In the genomic region with DNA sequence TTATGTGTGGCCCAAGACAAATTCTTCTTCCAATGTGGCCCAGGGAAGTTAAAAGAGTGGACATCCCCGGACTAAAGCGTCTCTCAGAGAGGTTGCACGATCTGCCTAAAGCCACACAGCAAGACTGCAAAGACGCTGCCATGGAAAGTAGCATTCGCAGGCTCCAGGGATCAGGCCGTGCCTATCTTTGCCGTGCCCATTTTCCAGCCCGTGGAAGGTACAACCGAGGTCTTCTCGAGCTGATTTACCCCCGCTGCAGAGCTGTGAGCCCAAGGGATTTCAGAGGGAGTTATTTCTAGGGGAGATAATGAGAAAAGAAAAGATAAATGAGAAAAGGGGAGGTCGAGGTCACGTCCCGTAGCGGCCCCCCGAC, we compare ENCODE assay signal across 8 cellular contexts. TPM values are rescaled to one million over a fixed set of nuclear protein-coding genes. Genes with fewer than 3 reads are reported as not detected.
A peak's percentile ranks its signal among the peaks of the same experiment; 100 is the strongest.
DNase-seq lines count a peak whose midpoint lies in the region; ATAC-seq, FAIRE-seq and TF ChIP-seq lines count a peak whose summit lies in the region.

No MANE protein-coding gene starts in this region.

- H3K4me1 ChIP-seq in astrocyte (ENCODE audit: insufficient read depth, low read length) (peaks cover 10% of the 10 kb centered on the region), liver (ENCODE audit: control insufficient read depth in 4 of 4, insufficient read depth in 4 of 4, low read length in 3 of 4) (peaks cover 1 to 20% (median 7%) of the 10 kb centered on the region in 4 donors), thymus (ENCODE audit: control insufficient read depth, insufficient read depth, low read length) (peaks cover 10% of the 10 kb centered on the region)

- no peaks in the 10 kb centered on the region for H3K9me3 Mint-ChIP-seq in activated T-cell treated with anti-CD3 and anti-CD28 coated beads, Interleukin-2, amount 50 U/mL, for 24 hours
- H3K9me3 Mint-ChIP-seq in astrocyte (ENCODE audit: unreplicated experiment) = no peaks in the 10 kb centered on the region

- H2AFZ ChIP-seq in astrocyte (ENCODE audit: low read depth, low read length) = peak overlapping the region; percentile 73

- peak overlapping the region; percentile 75 for H3K27ac Mint-ChIP-seq in activated T-cell treated with anti-CD3 and anti-CD28 coated beads, Interleukin-2, amount 50 U/mL, for 24 hours
- no peak overlapping the region for H3K27ac Mint-ChIP-seq in astrocyte (ENCODE audit: unreplicated experiment)

- peaks cover 14% of the 10 kb centered on the region for H3K79me2 ChIP-seq in astrocyte (ENCODE audit: insufficient read depth, low read length)

- no peak for ATAC-seq in GM19023 (IDR thresholded peaks at IDR 0.05; ENCODE audit: unreplicated experiment)

- peak overlapping the region; percentile 43 for H3K9ac ChIP-seq in astrocyte (ENCODE audit: low read length)
- H3K9ac ChIP-seq in liver (ENCODE audit: low read depth in 1 of 2, low read length in 2 of 2) = no peak overlapping the region

- H3K36me3 Mint-ChIP-seq in activated T-cell treated with anti-CD3 and anti-CD28 coated beads, Interleukin-2, amount 50 U/mL, for 24 hours (ENCODE audit: low read depth) = peaks cover 11% of the 10 kb centered on the region
- no peaks in the 10 kb centered on the region for H3K36me3 Mint-ChIP-seq in astrocyte (ENCODE audit: low read depth, unreplicated experiment)

- no peak for FAIRE-seq in astrocyte (lab: Jason Lieb, UNC)

- H3K4me1 Mint-ChIP-seq in activated T-cell treated with anti-CD3 and anti-CD28 coated beads, Interleukin-2, amount 50 U/mL, for 24 hours (ENCODE audit: low read depth) = peaks cover 12% of the 10 kb centered on the region
- peaks cover 8% of the 10 kb centered on the region for H3K4me1 Mint-ChIP-seq in astrocyte (ENCODE audit: low read depth, unreplicated experiment)

- no peaks in the 10 kb centered on the region for H3K36me3 ChIP-seq in astrocyte (ENCODE audit: insufficient read depth, low read length)
- H3K36me3 ChIP-seq in liver (ENCODE audit: control insufficient read depth in 4 of 4, insufficient read depth in 3 of 4, low read depth in 1 of 4, low read length in 3 of 4) = no peaks in the 10 kb centered on the region
- no peaks in the 10 kb centered on the region for H3K36me3 ChIP-seq in thymus (ENCODE audit: control insufficient read depth, insufficient read depth)

- H3K27me3 Mint-ChIP-seq in activated T-cell treated with anti-CD3 and anti-CD28 coated beads, Interleukin-2, amount 50 U/mL, for 24 hours = no peaks in the 10 kb centered on the region
- H3K27me3 Mint-ChIP-seq in astrocyte (ENCODE audit: low read depth, unreplicated experiment) = no peaks in the 10 kb centered on the region

- H4K20me1 ChIP-seq in astrocyte (ENCODE audit: insufficient read depth, low read length) = no peaks in the 10 kb centered on the region

- no peak for TF ChIP-seq RAD21 in liver (IDR thresholded peaks at IDR 0.05)

- H3K27ac ChIP-seq in astrocyte (ENCODE audit: low read depth, low read length) = no peak overlapping the region
- no peak overlapping the region for H3K27ac ChIP-seq in liver (ENCODE audit: low read depth in 1 of 2, low read length in 2 of 2)
- H3K27ac ChIP-seq in thymus (ENCODE audit: low read depth) = no peak overlapping the region

- DNase-seq in activated T-cell treated with anti-CD3 and anti-CD28 coated beads, Interleukin-2, amount 50 U/mL, for 24 hours = no peak
- no peak for DNase-seq in activated T-cell treated with anti-CD3 and anti-CD28 coated beads, Interleukin-2, amount 50 U/mL, for 48 hours
- DNase-seq in astrocyte (ENCODE audit: low read depth) (no peak), KG1 (lab: John Stamatoyannopoulos, UW) (no peak), posterior vena cava (ENCODE audit: low spot score) (no peak)

- H3K9me3 ChIP-seq in astrocyte (ENCODE audit: insufficient read depth, low read depth, low read length) (no peaks in the 10 kb centered on the region), liver (ENCODE audit: control insufficient read depth in 4 of 4, low read length in 3 of 4) (no peaks in the 10 kb centered on the region), thymus (ENCODE audit: control insufficient read depth) (no peaks in the 10 kb centered on the region)

- intact Hi-C loops in posterior vena cava (cut with DNase I) = loop anchor here (2.0 to 5.0 kb wide), 4 partner anchors 16 to 210 kb away; a partner anchor contains a TSS

- H3K27me3 ChIP-seq in astrocyte (ENCODE audit: insufficient read depth, low read length) (no peaks in the 10 kb centered on the region), liver (ENCODE audit: control insufficient read depth in 4 of 4, insufficient read depth in 4 of 4, low read length in 3 of 4) (no peaks in the 10 kb centered on the region), thymus (ENCODE audit: control insufficient read depth, insufficient read depth) (no peaks in the 10 kb centered on the region)

- peak overlapping the region; percentile 79 for H3K4me3 Mint-ChIP-seq in activated T-cell treated with anti-CD3 and anti-CD28 coated beads, Interleukin-2, amount 50 U/mL, for 24 hours
- peak overlapping the region; percentile 90 for H3K4me3 Mint-ChIP-seq in astrocyte (ENCODE audit: unreplicated experiment)

- no peak for TF ChIP-seq CTCF in astrocyte (IDR thresholded peaks at IDR 0.05; ENCODE audit: insufficient read depth, low read depth, low read length)
- TF ChIP-seq CTCF in liver (IDR thresholded peaks at IDR 0.05; ENCODE audit: low read depth, low read length, missing input control) = no peak

- H3K4me2 ChIP-seq in astrocyte (ENCODE audit: low read length) = peak overlapping the region; percentile 87

- 41% methylated on average over 16 of the region's 16 CpGs for WGBS in liver
- 50% methylated on average over 16 of the region's 16 CpGs for WGBS in thymus

- H3K4me3 ChIP-seq in astrocyte (ENCODE audit: insufficient read depth, low read depth, low read length) = peak overlapping the region; percentile 48
- H3K4me3 ChIP-seq in liver (ENCODE audit: low read depth in 1 of 3, low read length in 3 of 3) = peak overlapping the region; percentile 37 to 61 (median 54)
- peak overlapping the region; percentile 71 for H3K4me3 ChIP-seq in thymus (ENCODE audit: low read length)

TF ChIP-seq in liver, 16 proteins besides CTCF, POLR2A, EP300 and RAD21 (continues in another document):
- TF ChIP-seq RXRA (IDR thresholded peaks at IDR 0.05) (no peak), YY1 (IDR thresholded peaks at IDR 0.05) (no peak), FOXA2 (IDR thresholded peaks at IDR 0.05) (no peak)
- TF ChIP-seq, protein P1, sequence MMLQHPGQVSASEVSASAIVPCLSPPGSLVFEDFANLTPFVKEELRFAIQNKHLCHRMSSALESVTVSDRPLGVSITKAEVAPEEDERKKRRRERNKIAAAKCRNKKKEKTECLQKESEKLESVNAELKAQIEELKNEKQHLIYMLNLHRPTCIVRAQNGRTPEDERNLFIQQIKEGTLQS (IDR thresholded peaks at IDR 0.05) = no peak
- TF ChIP-seq, protein P2, sequence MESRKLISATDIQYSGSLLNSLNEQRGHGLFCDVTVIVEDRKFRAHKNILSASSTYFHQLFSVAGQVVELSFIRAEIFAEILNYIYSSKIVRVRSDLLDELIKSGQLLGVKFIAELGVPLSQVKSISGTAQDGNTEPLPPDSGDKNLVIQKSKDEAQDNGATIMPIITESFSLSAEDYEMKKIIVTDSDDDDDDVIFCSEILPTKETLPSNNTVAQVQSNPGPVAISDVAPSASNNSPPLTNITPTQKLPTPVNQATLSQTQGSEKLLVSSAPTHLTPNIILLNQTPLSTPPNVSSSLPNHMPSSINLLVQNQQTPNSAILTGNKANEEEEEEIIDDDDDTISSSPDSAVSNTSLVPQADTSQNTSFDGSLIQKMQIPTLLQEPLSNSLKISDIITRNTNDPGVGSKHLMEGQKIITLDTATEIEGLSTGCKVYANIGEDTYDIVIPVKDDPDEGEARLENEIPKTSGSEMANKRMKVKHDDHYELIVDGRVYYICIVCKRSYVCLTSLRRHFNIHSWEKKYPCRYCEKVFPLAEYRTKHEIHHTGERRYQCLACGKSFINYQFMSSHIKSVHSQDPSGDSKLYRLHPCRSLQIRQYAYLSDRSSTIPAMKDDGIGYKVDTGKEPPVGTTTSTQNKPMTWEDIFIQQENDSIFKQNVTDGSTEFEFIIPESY (IDR thresholded peaks at IDR 0.05) = no peak

RNA-seq across cellular contexts. Expression of a gene that starts 1.0 kb away (rescaled TPM):
- total RNA-seq in astrocyte (2.5 and 2.6 TPM in 2 replicates), liver (under 1 TPM; 0.08 to 0.09 TPM), posterior vena cava (1 to 10 TPM in 1 of 2 donors, under 1 TPM in 1; 0.86 to 1.4 TPM)
- polyA plus RNA-seq in liver (under 1 TPM in 1 of 2 donors, not detected in 1; 0.29 TPM), thymus (0.66 TPM)

RNA-seq across cellular contexts. Expression of a gene that starts 3.7 kb away (rescaled TPM):
- total RNA-seq in astrocyte (52.9 and 53.4 TPM in 2 replicates), liver (10 to 100 TPM in 1 of 2 donors, 1 to 10 TPM in 1; 6.9 to 21.2 TPM), posterior vena cava (10 to 100 TPM; 25.3 to 29.1 TPM)
- polyA plus RNA-seq in liver (10 to 100 TPM in 1 of 2 donors, 1 to 10 TPM in 1; 5.5 to 15.9 TPM), thymus (67.7 TPM)

RNA-seq across cellular contexts. Expression of a gene that starts 18.7 kb away (rescaled TPM):
- total RNA-seq in astrocyte (2.5 and 2.6 TPM in 2 replicates), liver (under 1 TPM; 0.17 to 0.33 TPM), posterior vena cava (under 1 TPM in 1 of 2 donors, not detected in 1; 0.62 TPM)
- polyA plus RNA-seq in liver (under 1 TPM in 1 of 2 donors, not detected in 1; 0.06 TPM), thymus (2.4 TPM)

RNA-seq across cellular contexts. Expression of a gene that starts 46.4 kb away (rescaled TPM):
- 18.5 and 19.7 TPM in 2 replicates for total RNA-seq in astrocyte
- total RNA-seq in liver = 1 to 10 TPM; 6.6 to 7.4 TPM
- polyA plus RNA-seq in liver = 10 to 100 TPM in 1 of 2 donors, 1 to 10 TPM in 1; 7.8 to 12.2 TPM
- polyA plus RNA-seq in thymus = 107 TPM
- 10 to 100 TPM; 16.7 to 23.9 TPM for total RNA-seq in posterior vena cava

RNA-seq across cellular contexts. Expression of a gene that starts 53.1 kb away (rescaled TPM):
- total RNA-seq in astrocyte (20.2 and 20.5 TPM in 2 replicates), liver (10 to 100 TPM; 13.5 to 19.6 TPM), posterior vena cava (10 to 100 TPM; 19.8 to 21.8 TPM)
- polyA plus RNA-seq in liver (10 to 100 TPM in 1 of 2 donors, 1 to 10 TPM in 1; 6.7 to 21.8 TPM), thymus (37.4 TPM)
